33 cellular contexts compared by ENCODE assay signal in genomic region chr10:88337134-88337533, GRCh38.
"Had no signal": no experiment of that assay in that cellular context is flagged by ENCODE, and none has a peak within 500 bp of the region (broad histone marks: within the 10 kb centered on the region; RNA-seq: fewer than 3 reads in every experiment).

No MANE protein-coding gene starts in this region.

- H3K27ac ChIP-seq: brain microvascular endothelial cell, coronary artery, esophagus muscularis mucosa, foreskin keratinocyte, gastrocnemius medialis, heart left ventricle, WERI-Rb-1 had no signal

- H3K36me3 ChIP-seq: brain microvascular endothelial cell, esophagus muscularis mucosa, gastrocnemius medialis, heart left ventricle, WERI-Rb-1 had no signal

- H3K27me3 ChIP-seq: brain microvascular endothelial cell, esophagus muscularis mucosa, foreskin keratinocyte, gastrocnemius medialis, heart left ventricle had no signal

- H3K4me1 Mint-ChIP-seq: central memory CD8-positive, alpha-beta T cell had no signal

- H3K9me3 Mint-ChIP-seq: activated B cell treated with CpG ODN at 0.5 μM for 24 hours; activated CD8-positive, alpha-beta T cell treated with anti-CD3 and anti-CD28 coated beads for 36 hours; activated naive CD4-positive, alpha-beta T cell treated with anti-CD3 and anti-CD28 coated beads, Interleukin-2, amount 10 ng/mL, durations not matched to agents 7 days and 5 days; activated naive CD4-positive, alpha-beta T cell treated with anti-CD3 and anti-CD28 coated beads, Interleukin-2, amount 50 U/mL, for 72 hours; activated naive CD8-positive, alpha-beta T cell treated with anti-CD3 and anti-CD28 coated beads, Interleukin-2, amount 10 ng/mL, durations not matched to agents 7 days and 5 days; activated T-cell treated with anti-CD3 and anti-CD28 coated beads, Interleukin-2, amount 50 U/mL, for 24 hours; activated T-cell treated with anti-CD3 and anti-CD28 coated beads, Interleukin-2, amount 50 U/mL, for 72 hours; central memory CD8-positive, alpha-beta T cell; effector memory CD8-positive, alpha-beta T cell; T-helper 2 cell treated with Interferon-gamma antibody and Interleukin-4, amounts not matched to agents 5 μg/mL and 100 μg/mL, for 36 hours had no signal

- H3K36me3 Mint-ChIP-seq: activated naive CD4-positive, alpha-beta T cell treated with anti-CD3 and anti-CD28 coated beads, Interleukin-2, amount 10 ng/mL, durations not matched to agents 7 days and 5 days; activated naive CD4-positive, alpha-beta T cell treated with anti-CD3 and anti-CD28 coated beads, Interleukin-2, amount 50 U/mL, for 72 hours had no signal

- H3K27ac Mint-ChIP-seq: activated CD4-positive, alpha-beta T cell treated with anti-CD3 and anti-CD28 coated beads, Interleukin-2, amount 10 ng/mL, durations not matched to agents 7 days and 5 days; activated CD8-positive, alpha-beta T cell treated with anti-CD3 and anti-CD28 coated beads for 36 hours; activated naive CD4-positive, alpha-beta T cell treated with anti-CD3 and anti-CD28 coated beads, Interleukin-2, amount 10 ng/mL, durations not matched to agents 7 days and 5 days; activated naive CD4-positive, alpha-beta T cell treated with anti-CD3 and anti-CD28 coated beads, Interleukin-2, amount 50 U/mL, for 72 hours; activated naive CD8-positive, alpha-beta T cell treated with anti-CD3 and anti-CD28 coated beads, Interleukin-2, amount 10 ng/mL, durations not matched to agents 7 days and 5 days; activated T-cell treated with anti-CD3 and anti-CD28 coated beads, Interleukin-2, amount 50 U/mL, for 24 hours; activated T-cell treated with anti-CD3 and anti-CD28 coated beads, Interleukin-2, amount 50 U/mL, for 72 hours; T-helper 2 cell treated with Interferon-gamma antibody and Interleukin-4, amounts not matched to agents 5 μg/mL and 100 μg/mL, for 36 hours had no signal

- ATAC-seq: activated CD4-positive, CD25-positive, alpha-beta regulatory T cell treated with anti-CD3 and anti-CD28 coated beads, Interleukin-2, amount 50 U/mL, for 24 hours; activated CD8-positive, alpha-beta T cell treated with anti-CD3 and anti-CD28 coated beads for 36 hours; activated naive CD4-positive, alpha-beta T cell treated with anti-CD3 and anti-CD28 coated beads, Interleukin-2, amount 50 U/mL, for 72 hours; activated T-cell treated with anti-CD3 and anti-CD28 coated beads, Interleukin-2, amount 50 U/mL, for 72 hours; effector memory CD8-positive, alpha-beta T cell; foreskin keratinocyte; gastrocnemius medialis; heart left ventricle; T-helper 17 cell had no signal

- H3K4me3 Mint-ChIP-seq: activated B cell treated with CpG ODN at 0.5 μM for 24 hours; activated CD4-positive, alpha-beta T cell treated with anti-CD3 and anti-CD28 coated beads, Interleukin-2, amount 10 ng/mL, durations not matched to agents 7 days and 5 days; activated CD8-positive, alpha-beta T cell treated with anti-CD3 and anti-CD28 coated beads for 36 hours; activated naive CD4-positive, alpha-beta T cell treated with anti-CD3 and anti-CD28 coated beads, Interleukin-2, amount 10 ng/mL, durations not matched to agents 7 days and 5 days; activated naive CD8-positive, alpha-beta T cell treated with anti-CD3 and anti-CD28 coated beads, Interleukin-2, amount 10 ng/mL, durations not matched to agents 7 days and 5 days; activated T-cell treated with anti-CD3 and anti-CD28 coated beads, Interleukin-2, amount 50 U/mL, for 24 hours; activated T-cell treated with anti-CD3 and anti-CD28 coated beads, Interleukin-2, amount 50 U/mL, for 72 hours; central memory CD8-positive, alpha-beta T cell; effector memory CD8-positive, alpha-beta T cell; T-helper 17 cell; T-helper 2 cell treated with Interferon-gamma antibody and Interleukin-4, amounts not matched to agents 5 μg/mL and 100 μg/mL, for 36 hours had no signal

- H3K27me3 Mint-ChIP-seq: activated B cell treated with CpG ODN at 0.5 μM for 24 hours; activated CD4-positive, alpha-beta T cell treated with anti-CD3 and anti-CD28 coated beads, Interleukin-2, amount 10 ng/mL, durations not matched to agents 7 days and 5 days; activated CD8-positive, alpha-beta T cell treated with anti-CD3 and anti-CD28 coated beads for 36 hours; activated naive CD4-positive, alpha-beta T cell treated with anti-CD3 and anti-CD28 coated beads, Interleukin-2, amount 10 ng/mL, durations not matched to agents 7 days and 5 days; activated naive CD8-positive, alpha-beta T cell treated with anti-CD3 and anti-CD28 coated beads, Interleukin-2, amount 10 ng/mL, durations not matched to agents 7 days and 5 days; activated T-cell treated with anti-CD3 and anti-CD28 coated beads, Interleukin-2, amount 50 U/mL, for 24 hours; central memory CD8-positive, alpha-beta T cell; effector memory CD8-positive, alpha-beta T cell; T-helper 17 cell had no signal

- H3K4me3 ChIP-seq: coronary artery, esophagus muscularis mucosa, gastrocnemius medialis, heart left ventricle had no signal

- H3K9me3 ChIP-seq: esophagus muscularis mucosa, gastrocnemius medialis, heart left ventricle had no signal

- DNase-seq: activated B cell treated with CpG ODN at 0.5 μM for 24 hours; activated CD4-positive, alpha-beta T cell treated with anti-CD3 and anti-CD28 coated beads, Interleukin-2, amount 10 ng/mL, durations not matched to agents 7 days and 5 days; activated CD4-positive, alpha-beta T cell treated with anti-CD3 and anti-CD28 coated beads, Interleukin-2, amount 50 U/mL, for 4 hours; activated CD8-positive, alpha-beta memory T cell treated with anti-CD3 and anti-CD28 coated beads for 24 hours; activated CD8-positive, alpha-beta T cell treated with anti-CD3 and anti-CD28 coated beads for 36 hours; activated gamma-delta T cell; activated naive CD4-positive, alpha-beta T cell; activated naive CD4-positive, alpha-beta T cell treated with anti-CD3 and anti-CD28 coated beads, Interleukin-2, amount 10 ng/mL, durations not matched to agents 7 days and 5 days; activated naive CD8-positive, alpha-beta T cell treated with anti-CD3 and anti-CD28 coated beads, Interleukin-2, amount 10 ng/mL, durations not matched to agents 7 days and 5 days; activated T-cell treated with anti-CD3 and anti-CD28 coated beads for 4 hours; activated T-cell treated with anti-CD3 and anti-CD28 coated beads, Interleukin-2, amount 50 U/mL, for 24 hours; activated T-cell treated with anti-CD3 and anti-CD28 coated beads, Interleukin-2, amount 50 U/mL, for 72 hours; brain microvascular endothelial cell; dermis blood vessel endothelial cell; effector CD4-positive, alpha-beta T cell; effector memory CD8-positive, alpha-beta T cell; erythroblast; foreskin keratinocyte; gastrocnemius medialis; glutamatergic neuron; heart left ventricle; T-helper 1 cell; T-helper 17 cell; T1000; WERI-Rb-1 had no signal

- H3K4me1 ChIP-seq: esophagus muscularis mucosa, foreskin keratinocyte, gastrocnemius medialis had no signal

- FAIRE-seq: astrocyte, bronchial epithelial cell had no signal
